8 cellular contexts compared by ENCODE assay signal in the genomic region with DNA sequence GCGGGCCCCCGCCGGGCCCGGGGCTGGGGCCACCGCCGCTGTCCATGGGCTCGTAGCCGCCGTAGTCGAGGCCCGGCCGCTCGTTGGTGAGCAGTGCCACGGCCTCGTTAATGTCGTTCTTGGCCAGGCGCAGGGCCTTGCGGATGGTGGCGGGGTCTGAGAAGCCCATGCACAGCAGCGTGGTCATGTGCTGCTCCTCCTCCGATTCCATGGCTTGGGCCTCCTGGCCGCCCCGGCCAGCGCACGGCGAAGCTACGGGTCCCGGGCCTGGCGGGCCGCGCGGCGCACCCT. TPM values are rescaled to one million over a fixed set of nuclear protein-coding genes. Genes with fewer than 3 reads are reported as not detected.
DNase-seq lines count a peak whose midpoint lies in the region; ATAC-seq and TF ChIP-seq lines count a peak whose summit lies in the region.

No MANE protein-coding gene starts in this region.

- H3K36me3 ChIP-seq in BE2C (no peaks in the 10 kb centered on the region), SK-N-SH (replicated peaks in 1 of 2; ENCODE audit: control insufficient read depth in 1 of 2, insufficient read depth in 2 of 2, low read length in 1 of 2) (peaks cover 4 to 5% of the 10 kb centered on the region in 2 experiments)

- TF ChIP-seq EP300 in SK-N-SH (IDR thresholded peaks at IDR 0.05; ENCODE audit: borderline replicate concordance in 1 of 2, low read depth in 1 of 2, low read length in 1 of 2): no peak

- H3F3A ChIP-seq in SK-N-SH (replicated peaks; ENCODE audit: insufficient read depth): no peaks in the 10 kb centered on the region

- ATAC-seq in GM18909 (IDR thresholded peaks at IDR 0.05; ENCODE audit: poor library complexity, unreplicated experiment) (peak; percentile 20), HG03108 (IDR thresholded peaks at IDR 0.05; ENCODE audit: unreplicated experiment) (peak; percentile 11)

- H3K4me3 Mint-ChIP-seq in endothelial cell (ENCODE audit: unreplicated experiment): no peak overlapping the region
- peak overlapping the region; percentile 76 for H3K4me3 Mint-ChIP-seq in type B pancreatic cell

- H3K4me3 ChIP-seq in BE2C (ENCODE audit: low read depth, low read length): peak overlapping the region; percentile 82
- peak overlapping the region; percentile 94 to 96 for H3K4me3 ChIP-seq in SK-N-SH (ENCODE audit: low read depth in 2 of 2, low read length in 1 of 2)
- H3K4me3 ChIP-seq in mononuclear cell (ENCODE audit: low read length): peak overlapping the region; percentile 94

- WGBS in SK-N-SH (ENCODE audit: low lambda C conversion rate): 0% methylated on average over 2 of the region's 33 CpGs

- H3K9me3 Mint-ChIP-seq in endothelial cell (ENCODE audit: unreplicated experiment) (no peaks in the 10 kb centered on the region), type B pancreatic cell (no peaks in the 10 kb centered on the region)

- peak; percentile 39 for DNase-seq in BE2C
- peak; percentile 85 for DNase-seq in SK-N-SH
- peak; percentile 38 for DNase-seq in endothelial cell (ENCODE audit: low spot score)
- no peak for DNase-seq in type B pancreatic cell (ENCODE audit: extremely low spot score, unreplicated experiment)
- no peak for DNase-seq in mucosa of gallbladder (ENCODE audit: low spot score)

- CTCF ChIA-PET in SK-N-SH (lab: Yijun Ruan, JAX): no interaction called here

- POLR2A ChIA-PET in SK-N-SH (lab: Yijun Ruan, JAX): interaction anchor here (0.6 kb wide), 1 partner anchor 9 kb away, joined by 3 read pairs; no protein-coding TSS in a partner anchor

- H3K4me1 ChIP-seq in BE2C: no peaks in the 10 kb centered on the region
- H3K4me1 ChIP-seq in SK-N-SH (ENCODE audit: control insufficient read depth in 1 of 2, insufficient read depth in 2 of 2, low read depth in 1 of 2, low read length in 1 of 2): peaks cover 25 to 44% of the 10 kb centered on the region in 2 experiments; a peak in 3 of 4 replicates
- peaks cover 65% of the 10 kb centered on the region for H3K4me1 ChIP-seq in mononuclear cell (ENCODE audit: insufficient read depth, low read length)

- H3K27me3 ChIP-seq in BE2C (no peaks in the 10 kb centered on the region), SK-N-SH (ENCODE audit: insufficient read depth) (no peaks in the 10 kb centered on the region), mononuclear cell (ENCODE audit: insufficient read depth, low read length) (no peaks in the 10 kb centered on the region)

- H3K27ac Mint-ChIP-seq in endothelial cell (ENCODE audit: unreplicated experiment) (no peak overlapping the region), type B pancreatic cell (no peak overlapping the region)

- H3K27me3 Mint-ChIP-seq in endothelial cell (ENCODE audit: unreplicated experiment) (peaks cover 7% of the 10 kb centered on the region), type B pancreatic cell (no peaks in the 10 kb centered on the region)

- H3K36me3 Mint-ChIP-seq in endothelial cell (ENCODE audit: low read depth, unreplicated experiment): peaks cover 13% of the 10 kb centered on the region
- H3K36me3 Mint-ChIP-seq in type B pancreatic cell: no peaks in the 10 kb centered on the region

- H3K79me2 ChIP-seq in SK-N-SH (ENCODE audit: insufficient read depth): peaks cover 53% of the 10 kb centered on the region

- H3K27ac ChIP-seq in SK-N-SH (ENCODE audit: low read depth in 2 of 2, low read length in 1 of 2): peak overlapping the region; percentile 73 to 97

- H3K4me1 Mint-ChIP-seq in endothelial cell (ENCODE audit: unreplicated experiment) (peaks cover 59% of the 10 kb centered on the region), type B pancreatic cell (ENCODE audit: unreplicated experiment) (peaks cover 61% of the 10 kb centered on the region)

- peaks cover 38% of the 10 kb centered on the region for H4K20me1 ChIP-seq in SK-N-SH (ENCODE audit: insufficient read depth)

- no peaks in the 10 kb centered on the region for H3K9me2 ChIP-seq in SK-N-SH

- peak overlapping the region; percentile 95; the same call in 1 of the 2 replicates for H2AFZ ChIP-seq in SK-N-SH (ENCODE audit: low read depth)

- TF ChIP-seq CTCF in BE2C (IDR thresholded peaks at IDR 0.05; ENCODE audit: low read depth, low read length): no peak
- TF ChIP-seq CTCF in SK-N-SH (IDR thresholded peaks at IDR 0.05): no peak
- TF ChIP-seq CTCF in endothelial cell (IDR thresholded peaks at IDR 0.05; ENCODE audit: unreplicated experiment): no peak
- no peak for TF ChIP-seq CTCF in type B pancreatic cell (conservative IDR thresholded peaks at IDR 0.05)

- no peaks in the 10 kb centered on the region for H3K9me3 ChIP-seq in BE2C
- no peaks in the 10 kb centered on the region for H3K9me3 ChIP-seq in SK-N-SH
- H3K9me3 ChIP-seq in mononuclear cell (ENCODE audit: low read depth, low read length): no peaks in the 10 kb centered on the region

- TF ChIP-seq RAD21 in SK-N-SH (IDR thresholded peaks at IDR 0.05; ENCODE audit: low read length): no peak

- peak overlapping the region; percentile 94 for H3K9ac ChIP-seq in SK-N-SH

- peak overlapping the region; percentile 94; the same call in 1 of the 2 replicates for H3K4me2 ChIP-seq in SK-N-SH

TF ChIP-seq in SK-N-SH, 30 proteins besides CTCF, POLR2A, EP300 and RAD21:
- TF ChIP-seq RFX5 (IDR thresholded peaks at IDR 0.05; ENCODE audit: low read length) (no peak), MXI1 (IDR thresholded peaks at IDR 0.05; ENCODE audit: low read depth, low read length) (peak; percentile 11; the same call in 1 of the 2 replicates)

RNA-seq across cellular contexts. Expression of a gene that starts 0.3 kb away (rescaled TPM):
- 11.6 TPM for polyA plus RNA-seq in BE2C (2012; ENCODE audit: insufficient read depth, insufficient read length, low read depth)
- 8.1 and 8.7 TPM in 2 replicates for polyA plus RNA-seq in SK-N-SH (2012; rRNA removed)
- polyA plus RNA-seq in SK-N-SH (2012; cell fraction: cytosol; rRNA removed): 5.6 and 6.2 TPM in 2 replicates
- polyA plus RNA-seq in SK-N-SH (2012; cell fraction: nucleus; rRNA removed): 20.9 and 31.1 TPM in 2 replicates
- total RNA-seq in endothelial cell (ENCODE audit: unreplicated experiment): 37.7 TPM
- 101 TPM for total RNA-seq in mononuclear cell
- total RNA-seq in type B pancreatic cell (ENCODE audit: low replicate concordance): 35.3 and 44.5 TPM in 2 replicates
- 34.6 TPM for total RNA-seq in mucosa of gallbladder

Comparison
In these comparisons a context has a peak if more than half of its experiments do, and no peak if none do; other contexts are left out.
1. DNase-seq: peak in BE2C (single experiment), SK-N-SH (single experiment) and endothelial cell (single experiment); none in type B pancreatic cell (single experiment) and mucosa of gallbladder (single experiment).
2. Peak in every context shown above with its lines, with median percentiles within 50 percentile points of each other: H3K4me3 ChIP-seq.